Comparison of ENCODE assay signal across 1 cellular context in the genomic region with DNA sequence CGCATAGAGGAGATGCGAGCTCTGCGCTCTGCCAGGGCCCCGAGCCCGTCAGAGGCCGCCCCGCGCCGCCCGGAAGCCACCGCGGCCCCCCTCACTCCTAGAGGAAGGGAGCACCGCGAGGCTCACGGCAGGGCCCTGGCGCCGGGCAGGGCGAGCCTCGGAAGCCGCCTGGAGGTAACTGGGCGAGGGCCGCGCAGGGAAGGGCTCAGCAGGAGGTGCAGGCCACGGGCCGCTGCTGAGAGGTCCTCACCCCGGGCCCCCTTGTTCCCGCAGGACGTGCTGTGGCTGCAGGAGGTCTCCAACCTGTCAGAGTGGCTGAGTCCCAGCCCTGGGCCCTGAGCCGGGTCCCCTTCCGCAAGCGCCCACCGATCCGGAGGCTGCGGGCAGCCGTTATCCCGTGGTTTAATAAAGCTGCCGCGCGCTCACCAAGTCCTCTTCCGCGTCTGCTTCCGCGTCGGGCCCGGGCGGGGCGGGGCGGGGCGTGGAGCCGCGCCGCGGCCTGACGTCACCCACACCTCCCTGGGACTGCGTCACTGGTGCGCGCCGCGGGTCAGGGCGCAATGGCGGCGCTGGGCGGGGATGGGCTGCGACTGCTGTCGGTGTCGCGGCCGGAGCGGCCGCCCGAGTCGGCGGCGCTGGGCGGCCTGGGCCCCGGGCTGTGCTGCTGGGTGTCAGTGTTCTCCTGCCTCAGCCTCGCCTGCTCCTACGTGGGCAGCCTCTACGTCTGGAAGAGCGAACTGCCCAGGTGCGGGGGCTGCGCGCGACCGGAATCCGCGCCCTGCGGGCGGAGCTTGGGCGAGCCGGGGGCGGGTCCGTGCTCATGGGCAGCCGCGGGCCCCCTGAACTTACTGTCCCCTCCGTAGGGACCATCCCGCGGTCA.
TF ChIP-seq lines count a peak whose summit lies in the region.

A gene with protein sequence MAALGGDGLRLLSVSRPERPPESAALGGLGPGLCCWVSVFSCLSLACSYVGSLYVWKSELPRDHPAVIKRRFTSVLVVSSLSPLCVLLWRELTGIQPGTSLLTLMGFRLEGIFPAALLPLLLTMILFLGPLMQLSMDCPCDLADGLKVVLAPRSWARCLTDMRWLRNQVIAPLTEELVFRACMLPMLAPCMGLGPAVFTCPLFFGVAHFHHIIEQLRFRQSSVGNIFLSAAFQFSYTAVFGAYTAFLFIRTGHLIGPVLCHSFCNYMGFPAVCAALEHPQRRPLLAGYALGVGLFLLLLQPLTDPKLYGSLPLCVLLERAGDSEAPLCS (plus strand): TSS at position 546 of the 880 bp plus-strand sequence. CDS start 15 bp downstream, at position 561.

TF ChIP-seq in K562, 482 proteins besides CTCF, POLR2A, EP300 and RAD21 (continued from another document):
- TF ChIP-seq HINFP (tag; conservative IDR thresholded peaks at IDR 0.05; ENCODE audit: low read depth) (no peak), MAFF (IDR thresholded peaks at IDR 0.05; ENCODE audit: low read length) (no peak), KLF6 (CRISPR knock-in tag; IDR thresholded peaks at IDR 0.05; ENCODE audit: borderline replicate concordance) (0 out of 2 replicates have a peak, but pooled peaks have one; percentile 57), ETV1 (tag; conservative IDR thresholded peaks at IDR 0.05; ENCODE audit: low read depth) (peak; percentile 30), NCOA2 (IDR thresholded peaks at IDR 0.05; ENCODE audit: partially characterized antibody in 2 of 2) (no peak), MEF2A (IDR thresholded peaks at IDR 0.05; ENCODE audit: control insufficient read depth, low read depth, low read length) (no peak), ZC3H8 (IDR thresholded peaks at IDR 0.05) (no peak), ZSCAN29 (IDR thresholded peaks at IDR 0.05) (no peak; the same call in 1 of the 2 replicates), ZBTB2 (IDR thresholded peaks at IDR 0.05) (no peak), MAX (CRISPR knock-in tag; IDR thresholded peaks at IDR 0.05) (peak; percentile 62; the same call in 1 of the 2 replicates), ZBTB12 (CRISPR knock-in tag; IDR thresholded peaks at IDR 0.05) (peak; percentile 99), POLR2H (tag; IDR thresholded peaks at IDR 0.05; ENCODE audit: low read depth) (peak; percentile 90), HDAC8 (tag; IDR thresholded peaks at IDR 0.05) (peak; percentile 12; the same call in 1 of the 2 replicates), NCOA6 (IDR thresholded peaks at IDR 0.05) (no peak), MBD2 (IDR thresholded peaks at IDR 0.05; ENCODE audit: borderline replicate concordance, low read depth) (peak; percentile 59; the same call in 1 of the 2 replicates)
- TF ChIP-seq, protein P1, sequence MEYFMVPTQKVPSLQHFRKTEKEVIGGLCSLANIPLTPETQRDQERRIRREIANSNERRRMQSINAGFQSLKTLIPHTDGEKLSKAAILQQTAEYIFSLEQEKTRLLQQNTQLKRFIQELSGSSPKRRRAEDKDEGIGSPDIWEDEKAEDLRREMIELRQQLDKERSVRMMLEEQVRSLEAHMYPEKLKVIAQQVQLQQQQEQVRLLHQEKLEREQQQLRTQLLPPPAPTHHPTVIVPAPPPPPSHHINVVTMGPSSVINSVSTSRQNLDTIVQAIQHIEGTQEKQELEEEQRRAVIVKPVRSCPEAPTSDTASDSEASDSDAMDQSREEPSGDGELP (CRISPR knock-in tag; IDR thresholded peaks at IDR 0.05; ENCODE audit: borderline replicate concordance) = no peak
- TF ChIP-seq, protein P2, sequence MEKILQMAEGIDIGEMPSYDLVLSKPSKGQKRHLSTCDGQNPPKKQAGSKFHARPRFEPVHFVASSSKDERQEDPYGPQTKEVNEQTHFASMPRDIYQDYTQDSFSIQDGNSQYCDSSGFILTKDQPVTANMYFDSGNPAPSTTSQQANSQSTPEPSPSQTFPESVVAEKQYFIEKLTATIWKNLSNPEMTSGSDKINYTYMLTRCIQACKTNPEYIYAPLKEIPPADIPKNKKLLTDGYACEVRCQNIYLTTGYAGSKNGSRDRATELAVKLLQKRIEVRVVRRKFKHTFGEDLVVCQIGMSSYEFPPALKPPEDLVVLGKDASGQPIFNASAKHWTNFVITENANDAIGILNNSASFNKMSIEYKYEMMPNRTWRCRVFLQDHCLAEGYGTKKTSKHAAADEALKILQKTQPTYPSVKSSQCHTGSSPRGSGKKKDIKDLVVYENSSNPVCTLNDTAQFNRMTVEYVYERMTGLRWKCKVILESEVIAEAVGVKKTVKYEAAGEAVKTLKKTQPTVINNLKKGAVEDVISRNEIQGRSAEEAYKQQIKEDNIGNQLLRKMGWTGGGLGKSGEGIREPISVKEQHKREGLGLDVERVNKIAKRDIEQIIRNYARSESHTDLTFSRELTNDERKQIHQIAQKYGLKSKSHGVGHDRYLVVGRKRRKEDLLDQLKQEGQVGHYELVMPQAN (IDR thresholded peaks at IDR 0.05; ENCODE audit: borderline replicate concordance) = peak; percentile 76
- TF ChIP-seq, protein P3, sequence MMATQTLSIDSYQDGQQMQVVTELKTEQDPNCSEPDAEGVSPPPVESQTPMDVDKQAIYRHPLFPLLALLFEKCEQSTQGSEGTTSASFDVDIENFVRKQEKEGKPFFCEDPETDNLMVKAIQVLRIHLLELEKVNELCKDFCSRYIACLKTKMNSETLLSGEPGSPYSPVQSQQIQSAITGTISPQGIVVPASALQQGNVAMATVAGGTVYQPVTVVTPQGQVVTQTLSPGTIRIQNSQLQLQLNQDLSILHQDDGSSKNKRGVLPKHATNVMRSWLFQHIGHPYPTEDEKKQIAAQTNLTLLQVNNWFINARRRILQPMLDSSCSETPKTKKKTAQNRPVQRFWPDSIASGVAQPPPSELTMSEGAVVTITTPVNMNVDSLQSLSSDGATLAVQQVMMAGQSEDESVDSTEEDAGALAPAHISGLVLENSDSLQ (IDR thresholded peaks at IDR 0.05) = no peak
